ENCODE assay signal across 19 cellular contexts in the genomic region with DNA sequence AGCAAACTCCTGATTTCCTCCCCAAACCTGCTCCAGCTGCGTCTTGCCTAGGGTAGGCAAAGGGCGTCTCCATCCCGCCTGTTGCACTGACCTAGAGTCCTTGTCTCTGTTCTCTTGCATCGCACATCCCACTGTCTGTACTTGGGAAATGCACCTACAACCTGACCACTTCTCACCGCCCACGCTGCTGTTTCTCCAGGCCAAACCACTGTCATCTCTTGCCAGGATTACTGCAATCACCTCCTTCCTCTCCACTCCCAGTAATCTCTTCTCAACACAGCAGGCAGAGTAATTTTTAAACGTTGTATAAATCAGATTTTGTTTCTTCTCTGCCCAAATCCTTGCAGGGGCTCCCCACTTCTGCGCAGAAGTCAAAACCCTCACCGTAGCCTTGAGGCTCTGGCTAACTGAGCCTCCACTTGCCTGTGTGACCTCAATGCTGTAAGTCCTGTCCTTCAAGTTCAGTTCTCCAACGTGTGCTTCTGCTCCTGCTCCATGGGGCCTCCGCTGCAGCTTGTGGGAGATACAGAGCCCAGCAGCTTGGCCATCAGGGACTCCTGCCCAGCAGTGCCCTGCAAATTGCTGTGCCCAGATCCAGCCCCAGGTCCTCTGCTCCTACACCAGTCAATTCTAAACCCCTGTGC. TPM values are rescaled to one million over a fixed set of nuclear protein-coding genes. Genes with fewer than 3 reads are reported as not detected.
A peak's percentile ranks its signal among the peaks of the same experiment; 100 is the strongest.
DNase-seq lines count a peak whose midpoint lies in the region; ATAC-seq, FAIRE-seq and TF ChIP-seq lines count a peak whose summit lies in the region.
"Had no signal": no experiment of that assay in that cellular context is flagged by ENCODE, and none has a peak within 500 bp of the region (broad histone marks: within the 10 kb centered on the region; RNA-seq: fewer than 3 reads in every experiment).

No MANE protein-coding gene starts in this region.

- TF ChIP-seq POLR2A in K562 (conservative IDR thresholded peaks at IDR 0.05) (no peak), prostate gland (IDR thresholded peaks at IDR 0.05) (no peak)

- TF ChIP-seq RAD21 in K562 (CRISPR knock-in tag; conservative IDR thresholded peaks at IDR 0.05 in 1 of 2, IDR thresholded peaks at IDR 0.05 in 1 of 2): no peak

- CTCF ChIA-PET in activated CD4-positive, alpha-beta T cell treated with anti-CD3 and anti-CD28 coated beads, Interleukin-2, amount 10 ng/mL, durations not matched to agents 7 days and 5 days (lab: Charles Lee): no interaction called here
- CTCF ChIA-PET in activated CD4-positive, alpha-beta T cell treated with anti-CD3 and anti-CD28 coated beads for 36 hours (lab: Charles Lee): interaction anchor here (0.6 to 0.9 kb wide), 2 partner anchors 40 to 112 kb away, joined by 4 read pairs; no protein-coding TSS in a partner anchor
- CTCF ChIA-PET in K562 (lab: Yijun Ruan, JAX; ENCODE audit: low intra/inter-chr PET ratio): no interaction called here

- no peak for TF ChIP-seq CTCF in K562 (IDR thresholded peaks at IDR 0.05 in 2 of 3, conservative IDR thresholded peaks at IDR 0.05 in 1 of 3; ENCODE audit: insufficient read depth in 2 of 3, low read depth in 1 of 3, low read length in 3 of 3)
- no peak for TF ChIP-seq CTCF in left lung (IDR thresholded peaks at IDR 0.05)
- TF ChIP-seq CTCF in prostate gland (IDR thresholded peaks at IDR 0.05): no peak

- no peaks in the 10 kb centered on the region for H3K27me3 ChIP-seq in K562 (ENCODE audit: control insufficient read depth in 2 of 2, insufficient read depth in 2 of 2, low read length in 2 of 2)
- H3K27me3 ChIP-seq in left lung: no peaks in the 10 kb centered on the region
- no peaks in the 10 kb centered on the region for H3K27me3 ChIP-seq in prostate gland (replicated peaks; ENCODE audit: insufficient read depth)
- H3K27me3 ChIP-seq: body of pancreas had no signal

- H3K36me3 ChIP-seq in K562 (ENCODE audit: control insufficient read depth, insufficient read depth, low read length) (peaks cover 14% of the 10 kb centered on the region), left lung (no peaks in the 10 kb centered on the region), prostate gland (no peaks in the 10 kb centered on the region)
- H3K36me3 ChIP-seq: left ventricle myocardium inferior had no signal

- H3K9me3 ChIP-seq in K562 (replicated peaks; ENCODE audit: control insufficient read depth, insufficient read depth, low read depth, low read length): no peaks in the 10 kb centered on the region
- H3K9me3 ChIP-seq in left lung: no peaks in the 10 kb centered on the region
- H3K9me3 ChIP-seq in prostate gland: no peaks in the 10 kb centered on the region
- H3K9me3 ChIP-seq: body of pancreas, left ventricle myocardium inferior had no signal

- H3K27ac ChIP-seq in K562 (ENCODE audit: extremely low read depth, low read depth, low read length) (peak overlapping the region; percentile 23; the same call in 2 of the 3 replicates), left lung (no peak overlapping the region), prostate gland (no peak overlapping the region)
- H3K27ac ChIP-seq: body of pancreas, left ventricle myocardium inferior had no signal

- no peak overlapping the region for H2AFZ ChIP-seq in K562 (ENCODE audit: low read depth, low read length)

- peak overlapping the region; percentile 64 for H3K27ac Mint-ChIP-seq in activated CD4-positive, alpha-beta T cell treated with anti-CD3 and anti-CD28 coated beads, Interleukin-2, amount 10 ng/mL, durations not matched to agents 7 days and 5 days
- H3K27ac Mint-ChIP-seq in activated CD4-positive, alpha-beta T cell treated with anti-CD3 and anti-CD28 coated beads for 36 hours: no peak overlapping the region
- H3K27ac Mint-ChIP-seq: activated CD8-positive, alpha-beta T cell treated with anti-CD3 and anti-CD28 coated beads, Interleukin-2, amount 10 ng/mL, durations not matched to agents 7 days and 5 days; WTC11 had no signal

- POLR2A ChIA-PET in activated CD4-positive, alpha-beta T cell treated with anti-CD3 and anti-CD28 coated beads, Interleukin-2, amount 10 ng/mL, durations not matched to agents 7 days and 5 days (lab: Charles Lee): no interaction called here
- POLR2A ChIA-PET in activated CD4-positive, alpha-beta T cell treated with anti-CD3 and anti-CD28 coated beads for 36 hours (lab: Charles Lee): no interaction called here
- POLR2A ChIA-PET in K562 (lab: Yijun Ruan, JAX): interaction anchor here (1.0 to 9.0 kb wide), 2 partner anchors 19 to 20 kb away, joined by 3 to 112 read pairs; no protein-coding TSS in a partner anchor

- H3K9ac ChIP-seq in K562 (ENCODE audit: insufficient read depth in 1 of 2, low read depth in 2 of 2, low read length in 2 of 2): peak overlapping the region in 1 of 2 experiments; percentile 69; a peak in 2 of 4 replicates

- TF ChIP-seq EP300 in K562 (IDR thresholded peaks at IDR 0.05; ENCODE audit: low read length): no peak

- FAIRE-seq in K562 (lab: Jason Lieb, UNC) (peak; percentile 46), urothelium cell line (lab: Jason Lieb, UNC) (peak; percentile 79)
- FAIRE-seq: A204.1 had no signal

- no peak for ATAC-seq in activated CD4-positive, alpha-beta T cell treated with anti-CD3 and anti-CD28 coated beads for 36 hours
- ATAC-seq in K562 (no peak; the same call in 2 of the 3 replicates), left lung (peak; percentile 17)
- ATAC-seq: activated CD8-positive, alpha-beta T cell treated with anti-CD3 and anti-CD28 coated beads, Interleukin-2, amount 10 ng/mL, durations not matched to agents 7 days and 5 days; WTC11 had no signal

- H3K36me3 Mint-ChIP-seq in activated CD4-positive, alpha-beta T cell treated with anti-CD3 and anti-CD28 coated beads, Interleukin-2, amount 10 ng/mL, durations not matched to agents 7 days and 5 days (ENCODE audit: low read depth): no peaks in the 10 kb centered on the region
- no peaks in the 10 kb centered on the region for H3K36me3 Mint-ChIP-seq in activated CD4-positive, alpha-beta T cell treated with anti-CD3 and anti-CD28 coated beads for 36 hours (ENCODE audit: low read depth)
- H3K36me3 Mint-ChIP-seq: activated naive CD8-positive, alpha-beta T cell; WTC11 had no signal

- H3K4me1 ChIP-seq in K562 (replicated peaks in 1 of 2; ENCODE audit: control insufficient read depth in 2 of 2, insufficient read depth in 2 of 2, low read length in 2 of 2) (peaks cover 47 to 75% of the 10 kb centered on the region in 2 experiments; a peak in 4 of 5 replicates), left lung (peaks cover 0 to 8% of the 10 kb centered on the region in 2 donors), prostate gland (replicated peaks) (no peaks in the 10 kb centered on the region)
- H3K4me1 ChIP-seq: body of pancreas had no signal

- H3K4me2 ChIP-seq in K562 (ENCODE audit: insufficient read depth, low read length): no peak overlapping the region

- H3K4me3 ChIP-seq in K562 (no peak overlapping the region), left lung (no peak overlapping the region), prostate gland (no peak overlapping the region)
- H3K4me3 ChIP-seq: body of pancreas, left ventricle myocardium inferior had no signal

- H3K9me1 ChIP-seq in K562 (ENCODE audit: control insufficient read depth, insufficient read depth, low read length): no peaks in the 10 kb centered on the region

- H3K27me3 Mint-ChIP-seq in activated CD4-positive, alpha-beta T cell treated with anti-CD3 and anti-CD28 coated beads, Interleukin-2, amount 10 ng/mL, durations not matched to agents 7 days and 5 days: no peaks in the 10 kb centered on the region
- H3K27me3 Mint-ChIP-seq in activated CD4-positive, alpha-beta T cell treated with anti-CD3 and anti-CD28 coated beads for 36 hours: no peaks in the 10 kb centered on the region
- H3K27me3 Mint-ChIP-seq: activated naive CD8-positive, alpha-beta T cell had no signal

- peaks cover 40% of the 10 kb centered on the region for H3K4me1 Mint-ChIP-seq in activated CD4-positive, alpha-beta T cell treated with anti-CD3 and anti-CD28 coated beads, Interleukin-2, amount 10 ng/mL, durations not matched to agents 7 days and 5 days
- peaks cover 31% of the 10 kb centered on the region for H3K4me1 Mint-ChIP-seq in activated CD4-positive, alpha-beta T cell treated with anti-CD3 and anti-CD28 coated beads for 36 hours

- WGBS in K562 (ENCODE audit: insufficient coverage, low coverage, missing lambda C conversion rate): 41% methylated on average over 11 of the region's 11 CpGs
- WGBS in prostate gland: 67% methylated on average over 11 of the region's 11 CpGs

- peaks cover 30% of the 10 kb centered on the region for H3K79me2 ChIP-seq in K562 (ENCODE audit: control insufficient read depth, insufficient read depth, low read length)

- in situ Hi-C loops in K562 (cut with MboI): no loop called here

- DNase-seq in activated CD4-positive, alpha-beta T cell treated with anti-CD3 and anti-CD28 coated beads, Interleukin-2, amount 10 ng/mL, durations not matched to agents 7 days and 5 days: no peak
- no peak for DNase-seq in activated CD4-positive, alpha-beta T cell treated with anti-CD3 and anti-CD28 coated beads for 36 hours
- peak in 3 of 4 experiments; percentile 36 to 64 (median 37) for DNase-seq in K562 (ENCODE audit: extremely low read depth in 1 of 4, low spot score in 3 of 4)
- DNase-seq in left lung: no peak
- no peak for DNase-seq in urothelium cell line (ENCODE audit: low spot score)
- no peak for DNase-seq in C1 segment of cervical spinal cord (lab: John Stamatoyannopoulos, UW)
- no peak for DNase-seq in prostate gland (ENCODE audit: low spot score)
- DNase-seq in midbrain (lab: John Stamatoyannopoulos, UW): no peak
- DNase-seq: activated CD8-positive, alpha-beta T cell treated with anti-CD3 and anti-CD28 coated beads, Interleukin-2, amount 10 ng/mL, durations not matched to agents 7 days and 5 days; body of pancreas; DMS153; left ventricle myocardium inferior; NCI-H2029; NCI-H446; stimulated activated CD8-positive, alpha-beta memory T cell treated with anti-CD3 and anti-CD28 coated beads, Interleukin-4, amount 100 ng/mL, for 48 hours; T-helper 1 cell had no signal

- no peak overlapping the region for H3K4me3 Mint-ChIP-seq in activated CD4-positive, alpha-beta T cell treated with anti-CD3 and anti-CD28 coated beads, Interleukin-2, amount 10 ng/mL, durations not matched to agents 7 days and 5 days
- H3K4me3 Mint-ChIP-seq in activated CD4-positive, alpha-beta T cell treated with anti-CD3 and anti-CD28 coated beads for 36 hours: no peak overlapping the region
- H3K4me3 Mint-ChIP-seq: activated CD8-positive, alpha-beta T cell treated with anti-CD3 and anti-CD28 coated beads, Interleukin-2, amount 10 ng/mL, durations not matched to agents 7 days and 5 days; activated naive CD8-positive, alpha-beta T cell; WTC11 had no signal

- intact Hi-C loops in activated CD4-positive, alpha-beta T cell treated with anti-CD3 and anti-CD28 coated beads for 36 hours (cut with DNase I, micrococcal nuclease): no loop called here
- intact Hi-C loops in K562 (cut with micrococcal nuclease): loop anchor here (5.0 kb wide), 1 partner anchor 45 kb away; no protein-coding TSS in a partner anchor
- intact Hi-C loops in left lung (cut with DNase I): no loop called here
- intact Hi-C loops in prostate gland (cut with DNase I): no loop called here

- no TSS peak for BruUV-seq in K562 (replicated peaks; lab: Mats Ljungman, UMichigan)

- no peaks in the 10 kb centered on the region for H4K20me1 ChIP-seq in K562 (replicated peaks; ENCODE audit: control insufficient read depth, insufficient read depth, low read length)

- no peaks in the 10 kb centered on the region for H3K9me3 Mint-ChIP-seq in activated CD4-positive, alpha-beta T cell treated with anti-CD3 and anti-CD28 coated beads, Interleukin-2, amount 10 ng/mL, durations not matched to agents 7 days and 5 days
- no peaks in the 10 kb centered on the region for H3K9me3 Mint-ChIP-seq in activated CD4-positive, alpha-beta T cell treated with anti-CD3 and anti-CD28 coated beads for 36 hours (ENCODE audit: low read depth)
- H3K9me3 Mint-ChIP-seq: WTC11 had no signal

RNA-seq across cellular contexts. Expression of gene SEMA4C, which starts 27.7 kb away (rescaled TPM):
- total RNA-seq in activated CD4-positive, alpha-beta T cell treated with anti-CD3 and anti-CD28 coated beads, Interleukin-2, amount 10 ng/mL, durations not matched to agents 7 days and 5 days: 10 to 100 TPM; 25.5 to 35.4 TPM
- total RNA-seq in activated CD4-positive, alpha-beta T cell treated with anti-CD3 and anti-CD28 coated beads for 36 hours: 1 to 10 TPM; 7.5 to 9.6 TPM
- total RNA-seq in K562 (2011; cell fraction: chromatin; rRNA removed; ENCODE audit: low replicate concordance): 229 and 466 TPM in 2 replicates
- total RNA-seq in K562 (2011; cell fraction: nucleolus; rRNA removed): 309 and 326 TPM in 2 replicates
- 244 and 282 TPM in 2 replicates for total RNA-seq in K562 (2011; cell fraction: nucleoplasm; rRNA removed)
- total RNA-seq in K562 (2014; rRNA removed) (28.8 and 35.6 TPM in 2 replicates), K562 (2014; rRNA removed; fragmentation: Illumina TruSeq; extraction: Trizol) (7.3 and 9.5 TPM in 2 replicates), K562 (2015; rRNA removed; fragmentation: Illumina TruSeq; extraction: Trizol) (23.9 and 24.6 TPM in 2 replicates), K562 (2021) (45.2 and 54.4 TPM in 2 replicates), left lung (10 to 100 TPM; 25.9 to 28.6 TPM), prostate gland (10 to 100 TPM; 35.8 to 45.9 TPM)
- polyA plus RNA-seq in K562 (2011; rRNA removed) (59.7 and 110 TPM in 2 replicates), K562 (2014; fragmentation: Illumina TruSeq; extraction: Trizol) (21.8 and 29.4 TPM in 2 replicates), K562 (2014; fragmentation: Nextera tagmentation; extraction: Ambion mirVana) (under 1 TPM; 0.32 to 0.89 TPM), K562 (2014; rRNA removed) (35.5 and 36.2 TPM in 2 replicates)
- polyA plus RNA-seq in K562 (2011; cell fraction: cytosol; rRNA removed): 50.2 and 68.3 TPM in 2 replicates
- polyA plus RNA-seq in K562 (2011; cell fraction: nucleus; rRNA removed): 313 and 392 TPM in 2 replicates
- 39.1 and 59.5 TPM in 2 replicates for polyA plus RNA-seq in K562 (2012)
- polyA minus RNA-seq in K562 (2011; rRNA and poly(A)+ RNA removed): 56.4 and 73.7 TPM in 2 replicates
- 58.2 and 59.2 TPM in 2 replicates for polyA minus RNA-seq in K562 (2011; cell fraction: cytosol; rRNA and poly(A)+ RNA removed)
- polyA minus RNA-seq in K562 (2011; cell fraction: nucleus; rRNA and poly(A)+ RNA removed): 58.7 and 72.1 TPM in 2 replicates

RNA-seq across cellular contexts. Expression of gene ANKRD39, which starts 39.8 kb away (rescaled TPM):
- total RNA-seq in activated CD4-positive, alpha-beta T cell treated with anti-CD3 and anti-CD28 coated beads, Interleukin-2, amount 10 ng/mL, durations not matched to agents 7 days and 5 days: 10 to 100 TPM; 32.8 to 35.8 TPM
- 10 to 100 TPM; 23.0 to 23.6 TPM for total RNA-seq in activated CD4-positive, alpha-beta T cell treated with anti-CD3 and anti-CD28 coated beads for 36 hours
- 39.7 and 71.7 TPM in 2 replicates for total RNA-seq in K562 (2011; cell fraction: chromatin; rRNA removed; ENCODE audit: low replicate concordance)
- total RNA-seq in K562 (2011; cell fraction: nucleolus; rRNA removed): 42.2 and 44.1 TPM in 2 replicates
- total RNA-seq in K562 (2011; cell fraction: nucleoplasm; rRNA removed): 34.4 and 37.9 TPM in 2 replicates
- total RNA-seq in K562 (2014; rRNA removed) (33.1 and 50.4 TPM in 2 replicates), K562 (2014; rRNA removed; fragmentation: Illumina TruSeq; extraction: Trizol) (5.7 and 8.2 TPM in 2 replicates), K562 (2015; rRNA removed; fragmentation: Illumina TruSeq; extraction: Trizol) (21.2 and 21.9 TPM in 2 replicates), K562 (2021) (29.8 and 31.2 TPM in 2 replicates), left lung (10 to 100 TPM; 11.8 to 11.9 TPM), prostate gland (10 to 100 TPM; 21.2 to 38.7 TPM)
- polyA plus RNA-seq in K562 (2011; rRNA removed) (23.8 and 33.3 TPM in 2 replicates), K562 (2014; fragmentation: Illumina TruSeq; extraction: Trizol) (15.0 and 22.7 TPM in 2 replicates), K562 (2014; fragmentation: Nextera tagmentation; extraction: Ambion mirVana) (10 to 100 TPM; 16.7 to 26.0 TPM), K562 (2014; rRNA removed) (28.1 and 48.3 TPM in 2 replicates)
- 27.1 and 60.5 TPM in 2 replicates for polyA plus RNA-seq in K562 (2011; cell fraction: cytosol; rRNA removed)
- 58.3 and 92.0 TPM in 2 replicates for polyA plus RNA-seq in K562 (2011; cell fraction: nucleus; rRNA removed)
- polyA plus RNA-seq in K562 (2012): 28.4 and 31.7 TPM in 2 replicates
- polyA minus RNA-seq in K562 (2011; rRNA and poly(A)+ RNA removed): 6.6 and 8.9 TPM in 2 replicates
- 7.1 and 9.9 TPM in 2 replicates for polyA minus RNA-seq in K562 (2011; cell fraction: cytosol; rRNA and poly(A)+ RNA removed)
- polyA minus RNA-seq in K562 (2011; cell fraction: nucleus; rRNA and poly(A)+ RNA removed): 15.1 and 21.2 TPM in 2 replicates

RNA-seq across cellular contexts. Expression of gene ANKRD23, which starts 53.8 kb away (rescaled TPM):
- 10 to 100 TPM; 17.0 to 17.3 TPM for total RNA-seq in activated CD4-positive, alpha-beta T cell treated with anti-CD3 and anti-CD28 coated beads, Interleukin-2, amount 10 ng/mL, durations not matched to agents 7 days and 5 days
- total RNA-seq in activated CD4-positive, alpha-beta T cell treated with anti-CD3 and anti-CD28 coated beads for 36 hours: 1 to 10 TPM; 5.1 to 5.3 TPM
- total RNA-seq in K562 (2011; cell fraction: chromatin; rRNA removed; ENCODE audit: low replicate concordance): 20.7 and 42.5 TPM in 2 replicates
- 27.0 and 27.3 TPM in 2 replicates for total RNA-seq in K562 (2011; cell fraction: nucleolus; rRNA removed)
- 19.0 and 21.1 TPM in 2 replicates for total RNA-seq in K562 (2011; cell fraction: nucleoplasm; rRNA removed)
- 2.7 and 3.1 TPM in 2 replicates for total RNA-seq in K562 (2014; rRNA removed)
- total RNA-seq in K562 (2014; rRNA removed; fragmentation: Illumina TruSeq; extraction: Trizol): 1.8 and 2.0 TPM in 2 replicates
- 2.9 and 4.5 TPM in 2 replicates for total RNA-seq in K562 (2015; rRNA removed; fragmentation: Illumina TruSeq; extraction: Trizol)
- 2.8 and 4.1 TPM in 2 replicates for total RNA-seq in K562 (2021)
- 4.8 and 7.5 TPM in 2 replicates for polyA plus RNA-seq in K562 (2011; rRNA removed)
- 2.9 and 5.5 TPM in 2 replicates for polyA plus RNA-seq in K562 (2011; cell fraction: cytosol; rRNA removed)
- 40.8 and 73.8 TPM in 2 replicates for polyA plus RNA-seq in K562 (2011; cell fraction: nucleus; rRNA removed)
- polyA plus RNA-seq in K562 (2012): 3.4 and 10.6 TPM in 2 replicates
- polyA plus RNA-seq in K562 (2014; fragmentation: Illumina TruSeq; extraction: Trizol): 2.7 and 3.1 TPM in 2 replicates
- under 1 TPM; 0.32 to 0.34 TPM for polyA plus RNA-seq in K562 (2014; fragmentation: Nextera tagmentation; extraction: Ambion mirVana)
- 4.5 and 5.8 TPM in 2 replicates for polyA plus RNA-seq in K562 (2014; rRNA removed)
- polyA minus RNA-seq in K562 (2011; rRNA and poly(A)+ RNA removed): 1.2 and 2.2 TPM in 2 replicates
- 0.95 and 2.6 TPM in 2 replicates for polyA minus RNA-seq in K562 (2011; cell fraction: cytosol; rRNA and poly(A)+ RNA removed)
- polyA minus RNA-seq in K562 (2011; cell fraction: nucleus; rRNA and poly(A)+ RNA removed): 6.3 and 6.9 TPM in 2 replicates
- total RNA-seq in left lung: 1 to 10 TPM; 3.0 to 3.3 TPM
- total RNA-seq in prostate gland: 10 to 100 TPM; 11.4 to 15.2 TPM

Comparison
In these comparisons a context has a peak if more than half of its experiments do, and no peak if none do; other contexts are left out.
1. DNase-seq: peak in K562 (3 of 4); none in activated CD4-positive, alpha-beta T cell treated with anti-CD3 and anti-CD28 coated beads, Interleukin-2, amount 10 ng/mL, durations not matched to agents 7 days and 5 days (single experiment), activated CD4-positive, alpha-beta T cell treated with anti-CD3 and anti-CD28 coated beads for 36 hours (single experiment), left lung (0 of 2), urothelium cell line (single experiment), C1 segment of cervical spinal cord (0 of 14), prostate gland (single experiment) and midbrain (single experiment).